1 cellular context compared by ENCODE assay signal in genomic region chr20:32285621-32286334, GRCh38.
A peak's percentile ranks its signal among the peaks of the same experiment; 100 is the strongest.
TF ChIP-seq lines count a peak whose summit lies in the region.

No MANE protein-coding gene starts in this region.

TF ChIP-seq in K562, 482 proteins besides CTCF, POLR2A, EP300 and RAD21 (continued from another document and continues in another):
- TF ChIP-seq AFF4 (CRISPR knock-in tag; IDR thresholded peaks at IDR 0.05) = no peak
- TF ChIP-seq NFYB (IDR thresholded peaks at IDR 0.05; ENCODE audit: extremely low read depth, insufficient read length) = no peak
- peak; percentile 100 for TF ChIP-seq CTBP1 (IDR thresholded peaks at IDR 0.05; ENCODE audit: borderline replicate concordance)
- TF ChIP-seq ZNF511 (CRISPR knock-in tag; IDR thresholded peaks at IDR 0.05) = no peak
- TF ChIP-seq PTBP1 (IDR thresholded peaks at IDR 0.05; ENCODE audit: low read depth, low read length) = no peak
- TF ChIP-seq FOS (IDR thresholded peaks at IDR 0.05; ENCODE audit: extremely low read depth, insufficient read length) = peak; percentile 21
- peak in 1 of 2 experiments; percentile 90; a peak in 2 of 4 replicates for TF ChIP-seq ZMIZ1 (IDR thresholded peaks at IDR 0.05; ENCODE audit: low read depth in 2 of 2, low read length in 2 of 2)
- TF ChIP-seq ZNF316 (IDR thresholded peaks at IDR 0.05) = no peak
- TF ChIP-seq ZNF311 (CRISPR knock-in tag; IDR thresholded peaks at IDR 0.05) = no peak
- no peak for TF ChIP-seq SRF (CRISPR knock-in tag; IDR thresholded peaks at IDR 0.05)
- 0 out of 2 replicates have a peak, but pooled peaks have one; percentile 54 for TF ChIP-seq LCOR (CRISPR knock-in tag; IDR thresholded peaks at IDR 0.05)
- TF ChIP-seq SMAD3 (CRISPR knock-in tag; conservative IDR thresholded peaks at IDR 0.05) = peak; percentile 72; the same call in 1 of the 2 replicates
- TF ChIP-seq RREB1 (CRISPR knock-in tag; IDR thresholded peaks at IDR 0.05) = no peak
- TF ChIP-seq CHCHD3 (CRISPR knock-in tag; IDR thresholded peaks at IDR 0.05) = no peak
- TF ChIP-seq RBFOX2 (IDR thresholded peaks at IDR 0.05; ENCODE audit: low read depth, low read length) = no peak
- no peak for TF ChIP-seq NELFE (IDR thresholded peaks at IDR 0.05; ENCODE audit: insufficient read depth, insufficient read length)
- no peak for TF ChIP-seq MIER1 (IDR thresholded peaks at IDR 0.05; ENCODE audit: low read depth)
- no peak for TF ChIP-seq SRSF1 (IDR thresholded peaks at IDR 0.05; ENCODE audit: low read depth, low read length)
- no peak for TF ChIP-seq RHOXF2B (CRISPR knock-in tag; conservative IDR thresholded peaks at IDR 0.05)
- TF ChIP-seq ZNF444 (CRISPR knock-in tag; IDR thresholded peaks at IDR 0.05) = no peak
- TF ChIP-seq CHD1 (IDR thresholded peaks at IDR 0.05; ENCODE audit: low read length) = no peak
- TF ChIP-seq FOXP1 (CRISPR knock-in tag; IDR thresholded peaks at IDR 0.05) = no peak
- TF ChIP-seq UBTF (IDR thresholded peaks at IDR 0.05; ENCODE audit: borderline replicate concordance in 1 of 2, low read depth in 2 of 2, low read length in 2 of 2) = no peak
- peak; percentile 66; the same call in 1 of the 2 replicates for TF ChIP-seq CC2D1A (IDR thresholded peaks at IDR 0.05)
- TF ChIP-seq PHB2 (IDR thresholded peaks at IDR 0.05; ENCODE audit: low read depth) = no peak; the same call in 1 of the 2 replicates
- no peak for TF ChIP-seq ZNF384 (IDR thresholded peaks at IDR 0.05; ENCODE audit: low read depth, low read length)
- TF ChIP-seq PHF8 (IDR thresholded peaks at IDR 0.05; ENCODE audit: borderline replicate concordance, low read length) = no peak
- no peak for TF ChIP-seq ZNF239 (CRISPR knock-in tag; IDR thresholded peaks at IDR 0.05)
- TF ChIP-seq MYNN (IDR thresholded peaks at IDR 0.05) = peak; percentile 66; the same call in 1 of the 2 replicates
- TF ChIP-seq MYNN (CRISPR knock-in tag; IDR thresholded peaks at IDR 0.05) = no peak
- peak; percentile 86 for TF ChIP-seq HES1 (IDR thresholded peaks at IDR 0.05; ENCODE audit: low read depth)
- no peak for TF ChIP-seq KAT7 (CRISPR knock-in tag; IDR thresholded peaks at IDR 0.05; ENCODE audit: borderline replicate concordance)
- no peak for TF ChIP-seq XRCC3 (IDR thresholded peaks at IDR 0.05)
- no peak for TF ChIP-seq HNRNPUL1 (IDR thresholded peaks at IDR 0.05; ENCODE audit: low read length)
- no peak for TF ChIP-seq KLF10 (CRISPR knock-in tag; IDR thresholded peaks at IDR 0.05)
- no peak for TF ChIP-seq SIX5 (IDR thresholded peaks at IDR 0.05; ENCODE audit: borderline replicate concordance in 1 of 2, insufficient read depth in 1 of 2, low read depth in 1 of 2, low read length in 2 of 2)
- TF ChIP-seq PHB (CRISPR knock-in tag; IDR thresholded peaks at IDR 0.05) = no peak
- TF ChIP-seq CCAR2 (IDR thresholded peaks at IDR 0.05; ENCODE audit: low read depth, low read length) = no peak
- peak; percentile 97 for TF ChIP-seq CBFA2T3 (IDR thresholded peaks at IDR 0.05)
- TF ChIP-seq NCOA6 (IDR thresholded peaks at IDR 0.05) = no peak
- TF ChIP-seq ZBTB34 (CRISPR knock-in tag; IDR thresholded peaks at IDR 0.05) = no peak
- TF ChIP-seq ATF6 (CRISPR knock-in tag; IDR thresholded peaks at IDR 0.05) = no peak
- TF ChIP-seq ARID2 (IDR thresholded peaks at IDR 0.05) = no peak
- no peak for TF ChIP-seq FOXO4 (CRISPR knock-in tag; IDR thresholded peaks at IDR 0.05)
